In genomic region chr19:4326837-4327251, GRCh38 we compare ENCODE assay signal across 11 cellular contexts. TPM values are rescaled to one million over a fixed set of nuclear protein-coding genes. Genes with fewer than 3 reads are reported as not detected.
DNase-seq lines count a peak whose midpoint lies in the region; ATAC-seq and TF ChIP-seq lines count a peak whose summit lies in the region.
"Had no signal": no experiment of that assay in that cellular context is flagged by ENCODE, and none has a peak within 500 bp of the region (broad histone marks: within the 10 kb centered on the region; RNA-seq: fewer than 3 reads in every experiment).

No MANE protein-coding gene starts in this region.

- CTCF ChIA-PET in CD4-positive, alpha-beta memory T cell (lab: Charles Lee; ENCODE audit: partially characterized antibody), result no interaction called here
- CTCF ChIA-PET in PC-9 (lab: Charles Lee), result no interaction called here

- H2AFZ ChIP-seq in KMS-11 (ENCODE audit: low read depth) (peak overlapping the region; percentile 44; the same call in 1 of the 2 replicates), PC-9 (no peak overlapping the region)

- no peak overlapping the region for H3K27ac ChIP-seq in CD4-positive, alpha-beta memory T cell (ENCODE audit: low read depth, low read length)
- H3K27ac ChIP-seq in KMS-11 (no peak overlapping the region), coronary artery (no peak overlapping the region), PC-9 (no peak overlapping the region)

- no peaks in the 10 kb centered on the region for H3K9me2 ChIP-seq in PC-9 (ENCODE audit: insufficient read depth)

- H3K9me3 ChIP-seq in CD4-positive, alpha-beta memory T cell (ENCODE audit: control insufficient read depth in 1 of 2, low read length in 2 of 2), result no peaks in the 10 kb centered on the region
- no peaks in the 10 kb centered on the region for H3K9me3 ChIP-seq in PC-9 (ENCODE audit: insufficient read depth, low read depth)
- H3K9me3 ChIP-seq: transverse colon had no signal

- H3F3A ChIP-seq in PC-9 (ENCODE audit: insufficient read depth, low read depth), result no peaks in the 10 kb centered on the region

- H3K27me3 Mint-ChIP-seq in CD4-positive, alpha-beta memory T cell, result peaks cover 0 to 3% of the 10 kb centered on the region in 2 donors
- H3K27me3 Mint-ChIP-seq in naive thymus-derived CD8-positive, alpha-beta T cell, result peaks cover 0 to 4% (median 0%) of the 10 kb centered on the region in 5 donors

- H3K4me2 ChIP-seq in KMS-11 (no peak overlapping the region), PC-9 (no peak overlapping the region)

- H4K20me1 ChIP-seq in KMS-11 (ENCODE audit: insufficient read depth), result no peaks in the 10 kb centered on the region
- no peaks in the 10 kb centered on the region for H4K20me1 ChIP-seq in PC-9 (ENCODE audit: insufficient read depth)

- H3K4me1 ChIP-seq in CD4-positive, alpha-beta memory T cell (ENCODE audit: insufficient read depth, low read length), result peaks cover 19% of the 10 kb centered on the region
- H3K4me1 ChIP-seq in KMS-11 (ENCODE audit: low read depth, poor library complexity, severe bottlenecking) (no peaks in the 10 kb centered on the region), PC-9 (replicated peaks; ENCODE audit: insufficient read depth) (no peaks in the 10 kb centered on the region)

- ATAC-seq in naive thymus-derived CD8-positive, alpha-beta T cell, result no peak
- no peak for ATAC-seq in HG02973 (IDR thresholded peaks at IDR 0.05; ENCODE audit: unreplicated experiment)

- POLR2A ChIA-PET in CD4-positive, alpha-beta memory T cell (lab: Charles Lee; ENCODE audit: partially characterized antibody), result interaction anchor here (1.0 kb wide), 1 partner anchor 17 kb away, joined by 3 read pairs; the partner anchor contains the start of gene MPND
- POLR2A ChIA-PET in naive thymus-derived CD8-positive, alpha-beta T cell (lab: Charles Lee), result no interaction called here
- POLR2A ChIA-PET in PC-9 (lab: Charles Lee; ENCODE audit: unreplicated experiment), result no interaction called here

- DNase-seq in CD4-positive, alpha-beta memory T cell, result peak in 1 of 5 donors; percentile 50
- DNase-seq in coronary artery (ENCODE audit: low spot score) (no peak), AML-193 (lab: John Stamatoyannopoulos, UW) (no peak), PC-9 (no peak), cortex of kidney (lab: John Stamatoyannopoulos, UW) (no peak)
- peak in 4 of 10 donors; percentile 21 to 50 (median 33) for DNase-seq in naive thymus-derived CD8-positive, alpha-beta T cell
- DNase-seq: NCI-H2081 had no signal

- no peaks in the 10 kb centered on the region for H3K79me2 ChIP-seq in KMS-11 (ENCODE audit: insufficient read depth, low read depth)
- H3K79me2 ChIP-seq in PC-9 (ENCODE audit: low read depth), result no peaks in the 10 kb centered on the region

- H3K36me3 ChIP-seq in CD4-positive, alpha-beta memory T cell (ENCODE audit: insufficient read depth, low read length), result no peaks in the 10 kb centered on the region
- H3K36me3 ChIP-seq in KMS-11 (ENCODE audit: insufficient read depth), result no peaks in the 10 kb centered on the region
- no peaks in the 10 kb centered on the region for H3K36me3 ChIP-seq in PC-9 (ENCODE audit: low read depth)
- H3K36me3 ChIP-seq: transverse colon had no signal

- no TSS peak for BruUV-seq in PC-9 (replicated peaks; lab: Mats Ljungman, UMichigan)

- H3K27ac Mint-ChIP-seq in CD4-positive, alpha-beta memory T cell, result peak overlapping the region in 1 of 7 donors; percentile 99
- peak overlapping the region in 2 of 10 donors; percentile 34 to 79 for H3K27ac Mint-ChIP-seq in naive thymus-derived CD8-positive, alpha-beta T cell

- peak overlapping the region in 1 of 2 donors; percentile 12 for H3K4me3 ChIP-seq in CD4-positive, alpha-beta memory T cell (ENCODE audit: low read length in 2 of 2)
- H3K4me3 ChIP-seq in KMS-11 (IDR thresholded peaks at IDR 0.05; ENCODE audit: insufficient read depth, low read depth, low read length) (no peak overlapping the region), coronary artery (peak overlapping the region; percentile 63), PC-9 (no peak overlapping the region)

- no peak overlapping the region for H3K9ac ChIP-seq in KMS-11

- TF ChIP-seq CTCF in KMS-11 (conservative IDR thresholded peaks at IDR 0.05; ENCODE audit: low read depth, low read length), result no peak
- no peak for TF ChIP-seq CTCF in coronary artery (IDR thresholded peaks at IDR 0.05)
- no peak for TF ChIP-seq CTCF in PC-9 (conservative IDR thresholded peaks at IDR 0.05)

- peak overlapping the region; percentile 74 to 91 (median 82) for H3K4me3 Mint-ChIP-seq in CD4-positive, alpha-beta memory T cell
- peak overlapping the region; percentile 71 to 95 (median 85) for H3K4me3 Mint-ChIP-seq in naive thymus-derived CD8-positive, alpha-beta T cell

- H3K4me1 Mint-ChIP-seq in CD4-positive, alpha-beta memory T cell, result peaks cover 8 to 29% (median 20%) of the 10 kb centered on the region in 4 donors
- H3K4me1 Mint-ChIP-seq in naive thymus-derived CD8-positive, alpha-beta T cell, result peaks cover 11 to 39% (median 33%) of the 10 kb centered on the region in 4 donors

- intact Hi-C loops in CD4-positive, alpha-beta memory T cell (cut with micrococcal nuclease), result no loop called here
- intact Hi-C loops in PC-9 (cut with micrococcal nuclease; ENCODE audit: unreplicated experiment), result no loop called here

- H3K36me3 Mint-ChIP-seq in CD4-positive, alpha-beta memory T cell, result peaks cover 0 to 5% of the 10 kb centered on the region in 2 donors
- H3K36me3 Mint-ChIP-seq in naive thymus-derived CD8-positive, alpha-beta T cell, result no peaks in the 10 kb centered on the region

- no peaks in the 10 kb centered on the region for H3K27me3 ChIP-seq in CD4-positive, alpha-beta memory T cell (ENCODE audit: insufficient read depth, low read length)
- H3K27me3 ChIP-seq in KMS-11 (ENCODE audit: insufficient read depth, low read depth) (no peaks in the 10 kb centered on the region), PC-9 (ENCODE audit: insufficient read depth, low read depth) (no peaks in the 10 kb centered on the region)

- H3K9me3 Mint-ChIP-seq in CD4-positive, alpha-beta memory T cell, result peaks cover 0 to 5% (median 0%) of the 10 kb centered on the region in 8 donors
- no peaks in the 10 kb centered on the region for H3K9me3 Mint-ChIP-seq in naive thymus-derived CD8-positive, alpha-beta T cell

RNA-seq across cellular contexts. Expression of gene STAP2, which starts 11.8 kb away (rescaled TPM):
- 1 to 10 TPM in 1 of 2 experiments, under 1 TPM in 1; 0.86 to 2.4 TPM for total RNA-seq in CD4-positive, alpha-beta memory T cell
- 1 to 10 TPM; 2.1 to 2.6 TPM for polyA plus RNA-seq in CD4-positive, alpha-beta memory T cell
- total RNA-seq in naive thymus-derived CD8-positive, alpha-beta T cell, result 1 to 10 TPM; 1.4 to 2.3 TPM
- 1 to 10 TPM; 1.3 to 2.6 (median 1.5) TPM for polyA plus RNA-seq in naive thymus-derived CD8-positive, alpha-beta T cell
- 26.9 and 29.8 TPM in 2 replicates for total RNA-seq in PC-9 (2021)

RNA-seq across cellular contexts. Expression of gene MPND, which starts 16.5 kb away (rescaled TPM):
- 10 to 100 TPM; 24.7 to 27.0 TPM for total RNA-seq in CD4-positive, alpha-beta memory T cell
- polyA plus RNA-seq in CD4-positive, alpha-beta memory T cell, result 1 to 10 TPM; 3.5 to 9.2 TPM
- total RNA-seq in naive thymus-derived CD8-positive, alpha-beta T cell, result 10 to 100 TPM; 18.9 to 22.1 TPM
- polyA plus RNA-seq in naive thymus-derived CD8-positive, alpha-beta T cell, result 1 to 10 TPM; 4.6 to 5.3 (median 4.7) TPM
- total RNA-seq in PC-9 (2021), result 12.6 and 19.1 TPM in 2 replicates

RNA-seq across cellular contexts. Expression of gene FSD1, which starts 22.4 kb away (rescaled TPM):
- 1 to 10 TPM in 1 of 2 experiments, under 1 TPM in 1; 0.73 to 1.4 TPM for total RNA-seq in CD4-positive, alpha-beta memory T cell
- 1 to 10 TPM in 1 of 2 donors, under 1 TPM in 1; 0.61 to 2.4 TPM for polyA plus RNA-seq in CD4-positive, alpha-beta memory T cell
- 1 to 10 TPM; 1.4 to 4.0 TPM for total RNA-seq in naive thymus-derived CD8-positive, alpha-beta T cell
- 1 to 10 TPM; 1.5 to 3.9 (median 3.4) TPM for polyA plus RNA-seq in naive thymus-derived CD8-positive, alpha-beta T cell
- total RNA-seq in PC-9 (2021), result not detected in 2 replicates

RNA-seq across cellular contexts. Expression of gene TMIGD2, which starts 24.7 kb away (rescaled TPM):
- 1 to 10 TPM; 6.9 to 9.3 TPM for total RNA-seq in CD4-positive, alpha-beta memory T cell
- polyA plus RNA-seq in CD4-positive, alpha-beta memory T cell, result 10 to 100 TPM; 22.9 to 23.7 TPM
- total RNA-seq in naive thymus-derived CD8-positive, alpha-beta T cell, result 10 to 100 TPM; 41.6 to 43.9 TPM
- polyA plus RNA-seq in naive thymus-derived CD8-positive, alpha-beta T cell, result 100 to 1,000 TPM in 1 of 3 donors, 10 to 100 TPM in 2; 65.8 to 105 (median 96.5) TPM
- total RNA-seq in PC-9 (2021), result not detected in 2 replicates
- polyA plus RNA-seq: keratinocyte had no signal

RNA-seq across cellular contexts. Expression of gene SHD, which starts 47.8 kb away (rescaled TPM):
- total RNA-seq in CD4-positive, alpha-beta memory T cell, result under 1 TPM in 1 of 2 experiments, not detected in 1; 0.58 TPM
- polyA plus RNA-seq in CD4-positive, alpha-beta memory T cell, result not detected
- total RNA-seq in naive thymus-derived CD8-positive, alpha-beta T cell, result not detected
- not detected for polyA plus RNA-seq in naive thymus-derived CD8-positive, alpha-beta T cell
- total RNA-seq in PC-9 (2021), result not detected in 2 replicates
- polyA plus RNA-seq: keratinocyte had no signal
